1 cellular context compared by ENCODE assay signal in the genomic region with DNA sequence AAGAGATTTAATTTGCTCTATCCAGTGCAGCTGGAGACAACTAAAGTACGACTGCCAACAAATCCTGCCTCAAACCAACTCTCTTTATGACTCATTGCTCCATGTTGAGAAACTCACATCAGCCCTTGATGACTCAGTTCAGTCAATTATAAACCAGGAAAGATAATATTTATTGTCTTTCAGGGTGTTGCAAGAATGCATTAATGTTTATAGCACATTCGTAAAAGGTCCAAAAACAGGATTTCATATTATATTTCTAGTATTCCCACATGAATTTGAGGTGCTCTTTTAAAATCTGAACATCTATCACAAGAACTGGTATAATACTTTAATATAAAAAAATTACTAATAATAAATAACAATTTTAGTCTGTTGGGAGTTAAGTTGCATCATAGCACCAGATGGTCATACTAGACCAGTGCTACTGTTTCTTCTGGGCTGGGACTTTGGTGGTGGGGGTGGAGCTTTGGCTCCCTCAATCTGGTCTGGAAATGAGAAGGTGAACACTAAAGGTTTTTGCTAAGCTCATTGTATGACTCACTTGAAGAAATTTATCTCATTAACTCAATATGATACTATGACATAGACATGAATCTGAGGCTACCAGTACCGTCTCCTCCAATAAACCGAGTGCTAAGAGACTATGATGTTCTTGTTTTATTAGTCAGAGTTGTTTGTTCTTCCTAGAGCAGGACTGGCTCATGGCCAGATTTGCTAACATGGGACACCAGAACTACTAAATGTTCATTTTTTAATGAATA.
TF ChIP-seq lines count a peak whose summit lies in the region.

No MANE protein-coding gene starts in this region.

TF ChIP-seq in HepG2, 621 proteins besides CTCF, POLR2A, EP300 and RAD21 (continued from another document and continues in another):
- TF ChIP-seq ZNF383 (CRISPR knock-in tag; IDR thresholded peaks at IDR 0.05; ENCODE audit: borderline replicate concordance) (no peak), ZNF567 (CRISPR knock-in tag; IDR thresholded peaks at IDR 0.05; ENCODE audit: borderline replicate concordance) (no peak), ZNF496 (CRISPR knock-in tag; IDR thresholded peaks at IDR 0.05; ENCODE audit: insufficient replicate concordance) (no peak), SRF (IDR thresholded peaks at IDR 0.05; ENCODE audit: low read depth, low read length) (no peak), ZBTB8A (CRISPR knock-in tag; IDR thresholded peaks at IDR 0.05; ENCODE audit: borderline replicate concordance, low read depth) (no peak), ZNF564 (CRISPR knock-in tag; IDR thresholded peaks at IDR 0.05) (no peak), ASH2L (IDR thresholded peaks at IDR 0.05; ENCODE audit: insufficient read length, low read depth, low read length) (no peak), ZNF292 (CRISPR knock-in tag; IDR thresholded peaks at IDR 0.05; ENCODE audit: borderline replicate concordance, low read depth) (no peak), IRX3 (CRISPR knock-in tag; IDR thresholded peaks at IDR 0.05; ENCODE audit: borderline replicate concordance, low read depth) (no peak), ZNF367 (CRISPR knock-in tag; IDR thresholded peaks at IDR 0.05; ENCODE audit: borderline replicate concordance) (no peak), MAZ (IDR thresholded peaks at IDR 0.05; ENCODE audit: borderline replicate concordance, low read depth, low read length) (no peak), MAZ (CRISPR knock-in tag; IDR thresholded peaks at IDR 0.05; ENCODE audit: low read depth) (no peak), NRL (CRISPR knock-in tag; IDR thresholded peaks at IDR 0.05; ENCODE audit: borderline replicate concordance) (no peak), RXRA (CRISPR knock-in tag; IDR thresholded peaks at IDR 0.05) (no peak), DR1 (CRISPR knock-in tag; IDR thresholded peaks at IDR 0.05) (no peak), ONECUT2 (CRISPR knock-in tag; IDR thresholded peaks at IDR 0.05) (no peak), SIX1 (CRISPR knock-in tag; IDR thresholded peaks at IDR 0.05; ENCODE audit: borderline replicate concordance) (no peak), ZNF768 (CRISPR knock-in tag; IDR thresholded peaks at IDR 0.05) (no peak), HNRNPLL (IDR thresholded peaks at IDR 0.05; ENCODE audit: low read depth, low read length, poor library complexity, severe bottlenecking) (no peak), ZNF256 (CRISPR knock-in tag; conservative IDR thresholded peaks at IDR 0.05) (no peak), PRPF4 (IDR thresholded peaks at IDR 0.05; ENCODE audit: low read depth, low read length, poor library complexity, severe bottlenecking) (no peak), ZNF138 (CRISPR knock-in tag; IDR thresholded peaks at IDR 0.05; ENCODE audit: low read depth) (no peak), ZSCAN31 (CRISPR knock-in tag; IDR thresholded peaks at IDR 0.05; ENCODE audit: low read depth) (no peak), NCOA1 (CRISPR knock-in tag; IDR thresholded peaks at IDR 0.05) (no peak), CEBPB (IDR thresholded peaks at IDR 0.05; ENCODE audit: borderline replicate concordance, low read depth, low read length) (peak; percentile 92), ZEB1 (IDR thresholded peaks at IDR 0.05; ENCODE audit: insufficient replicate concordance, low read depth) (no peak), ZNF577 (CRISPR knock-in tag; IDR thresholded peaks at IDR 0.05; ENCODE audit: borderline replicate concordance, low read depth) (no peak), U2AF2 (IDR thresholded peaks at IDR 0.05; ENCODE audit: low read depth, low read length) (no peak), RBFOX2 (IDR thresholded peaks at IDR 0.05; ENCODE audit: low read depth, low read length) (no peak)
- TF ChIP-seq, protein P1, sequence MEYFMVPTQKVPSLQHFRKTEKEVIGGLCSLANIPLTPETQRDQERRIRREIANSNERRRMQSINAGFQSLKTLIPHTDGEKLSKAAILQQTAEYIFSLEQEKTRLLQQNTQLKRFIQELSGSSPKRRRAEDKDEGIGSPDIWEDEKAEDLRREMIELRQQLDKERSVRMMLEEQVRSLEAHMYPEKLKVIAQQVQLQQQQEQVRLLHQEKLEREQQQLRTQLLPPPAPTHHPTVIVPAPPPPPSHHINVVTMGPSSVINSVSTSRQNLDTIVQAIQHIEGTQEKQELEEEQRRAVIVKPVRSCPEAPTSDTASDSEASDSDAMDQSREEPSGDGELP (IDR thresholded peaks at IDR 0.05; ENCODE audit: borderline replicate concordance, low read depth) = peak; percentile 43; the same call in 1 of the 2 replicates
- TF ChIP-seq, protein P2, sequence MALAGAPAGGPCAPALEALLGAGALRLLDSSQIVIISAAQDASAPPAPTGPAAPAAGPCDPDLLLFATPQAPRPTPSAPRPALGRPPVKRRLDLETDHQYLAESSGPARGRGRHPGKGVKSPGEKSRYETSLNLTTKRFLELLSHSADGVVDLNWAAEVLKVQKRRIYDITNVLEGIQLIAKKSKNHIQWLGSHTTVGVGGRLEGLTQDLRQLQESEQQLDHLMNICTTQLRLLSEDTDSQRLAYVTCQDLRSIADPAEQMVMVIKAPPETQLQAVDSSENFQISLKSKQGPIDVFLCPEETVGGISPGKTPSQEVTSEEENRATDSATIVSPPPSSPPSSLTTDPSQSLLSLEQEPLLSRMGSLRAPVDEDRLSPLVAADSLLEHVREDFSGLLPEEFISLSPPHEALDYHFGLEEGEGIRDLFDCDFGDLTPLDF (CRISPR knock-in tag; IDR thresholded peaks at IDR 0.05) = no peak
- TF ChIP-seq, protein P3, sequence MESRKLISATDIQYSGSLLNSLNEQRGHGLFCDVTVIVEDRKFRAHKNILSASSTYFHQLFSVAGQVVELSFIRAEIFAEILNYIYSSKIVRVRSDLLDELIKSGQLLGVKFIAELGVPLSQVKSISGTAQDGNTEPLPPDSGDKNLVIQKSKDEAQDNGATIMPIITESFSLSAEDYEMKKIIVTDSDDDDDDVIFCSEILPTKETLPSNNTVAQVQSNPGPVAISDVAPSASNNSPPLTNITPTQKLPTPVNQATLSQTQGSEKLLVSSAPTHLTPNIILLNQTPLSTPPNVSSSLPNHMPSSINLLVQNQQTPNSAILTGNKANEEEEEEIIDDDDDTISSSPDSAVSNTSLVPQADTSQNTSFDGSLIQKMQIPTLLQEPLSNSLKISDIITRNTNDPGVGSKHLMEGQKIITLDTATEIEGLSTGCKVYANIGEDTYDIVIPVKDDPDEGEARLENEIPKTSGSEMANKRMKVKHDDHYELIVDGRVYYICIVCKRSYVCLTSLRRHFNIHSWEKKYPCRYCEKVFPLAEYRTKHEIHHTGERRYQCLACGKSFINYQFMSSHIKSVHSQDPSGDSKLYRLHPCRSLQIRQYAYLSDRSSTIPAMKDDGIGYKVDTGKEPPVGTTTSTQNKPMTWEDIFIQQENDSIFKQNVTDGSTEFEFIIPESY (CRISPR knock-in tag; IDR thresholded peaks at IDR 0.05) = no peak
- TF ChIP-seq, protein P4, sequence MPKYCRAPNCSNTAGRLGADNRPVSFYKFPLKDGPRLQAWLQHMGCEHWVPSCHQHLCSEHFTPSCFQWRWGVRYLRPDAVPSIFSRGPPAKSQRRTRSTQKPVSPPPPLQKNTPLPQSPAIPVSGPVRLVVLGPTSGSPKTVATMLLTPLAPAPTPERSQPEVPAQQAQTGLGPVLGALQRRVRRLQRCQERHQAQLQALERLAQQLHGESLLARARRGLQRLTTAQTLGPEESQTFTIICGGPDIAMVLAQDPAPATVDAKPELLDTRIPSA (CRISPR knock-in tag; IDR thresholded peaks at IDR 0.05; ENCODE audit: borderline replicate concordance) = no peak
- TF ChIP-seq, protein P5, sequence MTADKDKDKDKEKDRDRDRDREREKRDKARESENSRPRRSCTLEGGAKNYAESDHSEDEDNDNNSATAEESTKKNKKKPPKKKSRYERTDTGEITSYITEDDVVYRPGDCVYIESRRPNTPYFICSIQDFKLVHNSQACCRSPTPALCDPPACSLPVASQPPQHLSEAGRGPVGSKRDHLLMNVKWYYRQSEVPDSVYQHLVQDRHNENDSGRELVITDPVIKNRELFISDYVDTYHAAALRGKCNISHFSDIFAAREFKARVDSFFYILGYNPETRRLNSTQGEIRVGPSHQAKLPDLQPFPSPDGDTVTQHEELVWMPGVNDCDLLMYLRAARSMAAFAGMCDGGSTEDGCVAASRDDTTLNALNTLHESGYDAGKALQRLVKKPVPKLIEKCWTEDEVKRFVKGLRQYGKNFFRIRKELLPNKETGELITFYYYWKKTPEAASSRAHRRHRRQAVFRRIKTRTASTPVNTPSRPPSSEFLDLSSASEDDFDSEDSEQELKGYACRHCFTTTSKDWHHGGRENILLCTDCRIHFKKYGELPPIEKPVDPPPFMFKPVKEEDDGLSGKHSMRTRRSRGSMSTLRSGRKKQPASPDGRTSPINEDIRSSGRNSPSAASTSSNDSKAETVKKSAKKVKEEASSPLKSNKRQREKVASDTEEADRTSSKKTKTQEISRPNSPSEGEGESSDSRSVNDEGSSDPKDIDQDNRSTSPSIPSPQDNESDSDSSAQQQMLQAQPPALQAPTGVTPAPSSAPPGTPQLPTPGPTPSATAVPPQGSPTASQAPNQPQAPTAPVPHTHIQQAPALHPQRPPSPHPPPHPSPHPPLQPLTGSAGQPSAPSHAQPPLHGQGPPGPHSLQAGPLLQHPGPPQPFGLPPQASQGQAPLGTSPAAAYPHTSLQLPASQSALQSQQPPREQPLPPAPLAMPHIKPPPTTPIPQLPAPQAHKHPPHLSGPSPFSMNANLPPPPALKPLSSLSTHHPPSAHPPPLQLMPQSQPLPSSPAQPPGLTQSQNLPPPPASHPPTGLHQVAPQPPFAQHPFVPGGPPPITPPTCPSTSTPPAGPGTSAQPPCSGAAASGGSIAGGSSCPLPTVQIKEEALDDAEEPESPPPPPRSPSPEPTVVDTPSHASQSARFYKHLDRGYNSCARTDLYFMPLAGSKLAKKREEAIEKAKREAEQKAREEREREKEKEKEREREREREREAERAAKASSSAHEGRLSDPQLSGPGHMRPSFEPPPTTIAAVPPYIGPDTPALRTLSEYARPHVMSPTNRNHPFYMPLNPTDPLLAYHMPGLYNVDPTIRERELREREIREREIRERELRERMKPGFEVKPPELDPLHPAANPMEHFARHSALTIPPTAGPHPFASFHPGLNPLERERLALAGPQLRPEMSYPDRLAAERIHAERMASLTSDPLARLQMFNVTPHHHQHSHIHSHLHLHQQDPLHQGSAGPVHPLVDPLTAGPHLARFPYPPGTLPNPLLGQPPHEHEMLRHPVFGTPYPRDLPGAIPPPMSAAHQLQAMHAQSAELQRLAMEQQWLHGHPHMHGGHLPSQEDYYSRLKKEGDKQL (CRISPR knock-in tag; IDR thresholded peaks at IDR 0.05; ENCODE audit: low read depth) = no peak
- TF ChIP-seq, protein P6, sequence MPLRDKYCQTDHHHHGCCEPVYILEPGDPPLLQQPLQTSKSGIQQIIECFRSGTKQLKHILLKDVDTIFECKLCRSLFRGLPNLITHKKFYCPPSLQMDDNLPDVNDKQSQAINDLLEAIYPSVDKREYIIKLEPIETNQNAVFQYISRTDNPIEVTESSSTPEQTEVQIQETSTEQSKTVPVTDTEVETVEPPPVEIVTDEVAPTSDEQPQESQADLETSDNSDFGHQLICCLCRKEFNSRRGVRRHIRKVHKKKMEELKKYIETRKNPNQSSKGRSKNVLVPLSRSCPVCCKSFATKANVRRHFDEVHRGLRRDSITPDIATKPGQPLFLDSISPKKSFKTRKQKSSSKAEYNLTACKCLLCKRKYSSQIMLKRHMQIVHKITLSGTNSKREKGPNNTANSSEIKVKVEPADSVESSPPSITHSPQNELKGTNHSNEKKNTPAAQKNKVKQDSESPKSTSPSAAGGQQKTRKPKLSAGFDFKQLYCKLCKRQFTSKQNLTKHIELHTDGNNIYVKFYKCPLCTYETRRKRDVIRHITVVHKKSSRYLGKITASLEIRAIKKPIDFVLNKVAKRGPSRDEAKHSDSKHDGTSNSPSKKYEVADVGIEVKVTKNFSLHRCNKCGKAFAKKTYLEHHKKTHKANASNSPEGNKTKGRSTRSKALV (CRISPR knock-in tag; IDR thresholded peaks at IDR 0.05) = no peak
- TF ChIP-seq, protein P7, sequence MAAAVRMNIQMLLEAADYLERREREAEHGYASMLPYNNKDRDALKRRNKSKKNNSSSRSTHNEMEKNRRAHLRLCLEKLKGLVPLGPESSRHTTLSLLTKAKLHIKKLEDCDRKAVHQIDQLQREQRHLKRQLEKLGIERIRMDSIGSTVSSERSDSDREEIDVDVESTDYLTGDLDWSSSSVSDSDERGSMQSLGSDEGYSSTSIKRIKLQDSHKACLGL (CRISPR knock-in tag; IDR thresholded peaks at IDR 0.05) = no peak
